ENCODE assay signal across 10 cellular contexts in genomic region chr10:124672181-124672638, GRCh38.
DNase-seq lines count a peak whose midpoint lies in the region; ATAC-seq and TF ChIP-seq lines count a peak whose summit lies in the region.
"Had no signal": no experiment of that assay in that cellular context is flagged by ENCODE, and none has a peak within 500 bp of the region (broad histone marks: within the 10 kb centered on the region; RNA-seq: fewer than 3 reads in every experiment).

No MANE protein-coding gene starts in this region.

- no peaks in the 10 kb centered on the region for H3K27me3 ChIP-seq in vagina

- no peak overlapping the region for H3K4me3 Mint-ChIP-seq in nephron progenitor cell

- H3K27ac Mint-ChIP-seq in nephron progenitor cell: peak overlapping the region; percentile 66

- no peaks in the 10 kb centered on the region for H3K9me3 ChIP-seq in vagina

- H3K36me3 ChIP-seq in vagina: no peaks in the 10 kb centered on the region

- no peaks in the 10 kb centered on the region for H3K9me3 Mint-ChIP-seq in nephron progenitor cell

- no peak for TF ChIP-seq CTCF in nephron progenitor cell (IDR thresholded peaks at IDR 0.05)
- no peak for TF ChIP-seq CTCF in vagina (IDR thresholded peaks at IDR 0.05)

- peak overlapping the region; percentile 27 for H3K27ac ChIP-seq in vagina

- H3K4me3 ChIP-seq in vagina: no peak overlapping the region

- H3K27me3 Mint-ChIP-seq in nephron progenitor cell (ENCODE audit: low read depth, poor library complexity): peaks cover 4% of the 10 kb centered on the region

- TF ChIP-seq POLR2A in vagina (IDR thresholded peaks at IDR 0.05): no peak

- peaks cover 85% of the 10 kb centered on the region for H3K4me1 Mint-ChIP-seq in nephron progenitor cell

- no peaks in the 10 kb centered on the region for H3K36me3 Mint-ChIP-seq in nephron progenitor cell (ENCODE audit: low read depth)

- DNase-seq in left ventricle myocardium superior (peak; percentile 45), left cardiac atrium (no peak), epidermal melanocyte (ENCODE audit: insufficient read length, low spot score) (peak; percentile 63), nephron progenitor cell (no peak), vagina (ENCODE audit: extremely low spot score in 2 of 2) (no peak), HT-29 (ENCODE audit: low spot score) (no peak)
- no peak for DNase-seq in activated CD4-positive, alpha-beta T cell treated with anti-CD3 and anti-CD28 coated beads for 48 hours
- DNase-seq: activated CD4-positive, alpha-beta T cell treated with anti-CD3 and anti-CD28 coated beads for 4 hours; aorta had no signal

- no peak for ATAC-seq in left ventricle myocardium superior
- ATAC-seq in left cardiac atrium: no peak
- no peak for ATAC-seq in GM18909 (IDR thresholded peaks at IDR 0.05; ENCODE audit: poor library complexity, unreplicated experiment)

- peaks cover 91% of the 10 kb centered on the region for H3K4me1 ChIP-seq in vagina

- intact Hi-C loops in left ventricle myocardium superior (cut with micrococcal nuclease): no loop called here
- intact Hi-C loops in left cardiac atrium (cut with DNase I): loop anchor here in 1 of 2 donors (5.0 kb wide), 1 partner anchor 45 kb away; no protein-coding TSS in a partner anchor
- intact Hi-C loops in vagina (cut with DNase I): no loop called here

Comparison
In these comparisons a context has a peak if more than half of its experiments do, and no peak if none do; other contexts are left out.
1. DNase-seq: peak in left ventricle myocardium superior (single experiment) and epidermal melanocyte (single experiment); none in left cardiac atrium (single experiment), nephron progenitor cell (single experiment), vagina (0 of 2), HT-29 (single experiment) and activated CD4-positive, alpha-beta T cell treated with anti-CD3 and anti-CD28 coated beads for 48 hours (single experiment).